8 cellular contexts compared by ENCODE assay signal in the genomic region with DNA sequence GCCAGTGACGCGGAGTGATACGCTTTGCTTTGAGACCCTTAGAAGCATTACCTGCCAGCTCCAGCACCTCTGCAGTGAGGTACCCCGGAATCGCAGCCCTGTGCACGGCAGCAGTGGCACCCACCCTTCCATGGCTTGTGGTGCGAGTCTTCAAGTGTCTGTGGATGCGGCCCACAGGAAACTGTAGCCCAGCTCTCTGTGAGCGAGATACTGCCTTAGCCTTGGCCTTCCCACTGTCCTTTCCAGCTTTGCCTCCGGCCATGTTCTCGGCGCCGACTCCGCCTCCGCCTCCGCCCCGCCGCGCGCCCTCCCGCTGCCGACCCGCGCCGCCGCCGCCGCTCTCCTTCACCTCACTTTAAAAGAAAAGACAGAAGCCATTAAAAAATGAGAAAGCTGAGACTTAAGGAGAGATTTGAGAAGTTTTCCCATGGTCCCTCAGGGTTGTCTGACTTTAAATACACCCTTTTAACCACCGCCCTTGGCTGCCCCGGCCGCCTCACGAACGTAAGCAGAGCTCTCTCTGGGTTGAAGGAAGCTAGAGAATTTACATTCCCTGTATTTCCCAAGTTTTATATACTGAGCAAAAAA.
DNase-seq lines count a peak whose midpoint lies in the region; ATAC-seq and TF ChIP-seq lines count a peak whose summit lies in the region.

No MANE protein-coding gene starts in this region.

- H3K27ac Mint-ChIP-seq in neural crest cell (ENCODE audit: unreplicated experiment) = no peak overlapping the region

- H3K27me3 Mint-ChIP-seq in neural crest cell (ENCODE audit: low read depth) = no peaks in the 10 kb centered on the region

- H3K4me1 Mint-ChIP-seq in neural crest cell = no peaks in the 10 kb centered on the region

- peak; percentile 63 for DNase-seq in activated effector memory CD4-positive, alpha-beta T cell treated with anti-CD3 and anti-CD28 coated beads, Interleukin-2, amount 50 U/mL, for 16 hours
- DNase-seq in activated effector memory CD4-positive, alpha-beta T cell treated with Interleukin-2 at 50 U/mL for 16 hours = no peak
- DNase-seq in activated CD8-positive, alpha-beta memory T cell treated with anti-CD3 and anti-CD28 coated beads, Interleukin-2, amount 50 U/mL, for 48 hours = peak; percentile 62
- DNase-seq in fibroblast of pulmonary artery (ENCODE audit: low read depth) = peak; percentile 39
- no peak for DNase-seq in neural crest cell (ENCODE audit: low read depth, low spot score)

- peak overlapping the region; percentile 64 for H3K4me3 Mint-ChIP-seq in neural crest cell

- H3K9me3 Mint-ChIP-seq in neural crest cell = peaks cover 4% of the 10 kb centered on the region

- no peak for TF ChIP-seq CTCF in fibroblast of pulmonary artery (IDR thresholded peaks at IDR 0.05; ENCODE audit: low read length, missing control alignments)
- TF ChIP-seq CTCF in neural crest cell (conservative IDR thresholded peaks at IDR 0.05) = no peak

- H3K4me3 ChIP-seq in fibroblast of pulmonary artery (replicated peaks; ENCODE audit: low read depth, low read length) = peak overlapping the region; percentile 50

- peaks cover 3% of the 10 kb centered on the region for H3K36me3 Mint-ChIP-seq in neural crest cell (ENCODE audit: low read depth)

- no peak for ATAC-seq in HG02885 (IDR thresholded peaks at IDR 0.05; ENCODE audit: poor library complexity, unreplicated experiment)
- no peak for ATAC-seq in HG02973 (IDR thresholded peaks at IDR 0.05; ENCODE audit: unreplicated experiment)
- no peak for ATAC-seq in GM18858 (IDR thresholded peaks at IDR 0.05; ENCODE audit: unreplicated experiment)

Comparison
In these comparisons a context has a peak if more than half of its experiments do, and no peak if none do; other contexts are left out.
1. DNase-seq: peak in activated effector memory CD4-positive, alpha-beta T cell treated with anti-CD3 and anti-CD28 coated beads, Interleukin-2, amount 50 U/mL, for 16 hours (single experiment), activated CD8-positive, alpha-beta memory T cell treated with anti-CD3 and anti-CD28 coated beads, Interleukin-2, amount 50 U/mL, for 48 hours (single experiment) and fibroblast of pulmonary artery (single experiment); none in activated effector memory CD4-positive, alpha-beta T cell treated with Interleukin-2 at 50 U/mL for 16 hours (single experiment) and neural crest cell (single experiment).